ENCODE assay signal across 8 cellular contexts in genomic region chr19:10928563-10929401, GRCh38. TPM values are rescaled to one million over a fixed set of nuclear protein-coding genes. Genes with fewer than 3 reads are reported as not detected.
DNase-seq lines count a peak whose midpoint lies in the region; ATAC-seq and TF ChIP-seq lines count a peak whose summit lies in the region.

TIMM29 (plus strand) TSS chr19:10928811; CDS start chr19:10928823, 12 bp downstream.
YIPF2 (minus strand) TSS chr19:10928639; CDS start chr19:10928410, 229 bp downstream.

- peaks cover 23% of the 10 kb centered on the region for H3K36me3 Mint-ChIP-seq in activated CD4-positive, alpha-beta T cell treated with anti-CD3 and anti-CD28 coated beads, Interleukin-2, amount 10 ng/mL, durations not matched to agents 24 days and 14 days (ENCODE audit: low read depth)

- peak within 1 kb of the TSS; percentile 91 for H3K4me3 ChIP-seq in coronary artery

- peak; percentile 73 for TF ChIP-seq POLR2A in GM19193 (IDR thresholded peaks at IDR 0.05; ENCODE audit: extremely low read depth, insufficient read depth, insufficient read length)

- no peaks in the 10 kb centered on the region for H3K9me3 Mint-ChIP-seq in activated CD4-positive, alpha-beta T cell treated with anti-CD3 and anti-CD28 coated beads, Interleukin-2, amount 10 ng/mL, durations not matched to agents 24 days and 14 days

- H3K4me3 Mint-ChIP-seq in activated CD4-positive, alpha-beta T cell treated with anti-CD3 and anti-CD28 coated beads, Interleukin-2, amount 10 ng/mL, durations not matched to agents 24 days and 14 days = peak within 1 kb of the TSS; percentile 96

- TF ChIP-seq CTCF in coronary artery (IDR thresholded peaks at IDR 0.05) = no peak

- DNase-seq in AML-193 (lab: John Stamatoyannopoulos, UW) (peak; percentile 89), NCI-H526 (lab: John Stamatoyannopoulos, UW) (peak; percentile 94 to 96), coronary artery (ENCODE audit: low spot score) (peak; percentile 98), left colon (peak; percentile 97 to 99)
- peak; percentile 98 for DNase-seq in activated CD4-positive, alpha-beta T cell treated with anti-CD3 and anti-CD28 coated beads, Interleukin-2, amount 10 ng/mL, durations not matched to agents 24 days and 14 days
- peak; percentile 98 for DNase-seq in stimulated activated CD4-positive, alpha-beta T cell treated with anti-CD3 and anti-CD28 coated beads, Interleukin-1b, Interleukin-23, amount 100 ng/mL, for 48 hours

- H3K27ac ChIP-seq in coronary artery = peak within 1 kb of the TSS; percentile 83 to 93

- peaks cover 15% of the 10 kb centered on the region for H3K4me1 Mint-ChIP-seq in activated CD4-positive, alpha-beta T cell treated with anti-CD3 and anti-CD28 coated beads, Interleukin-2, amount 10 ng/mL, durations not matched to agents 24 days and 14 days

- ATAC-seq in HG03457 (IDR thresholded peaks at IDR 0.05; ENCODE audit: unreplicated experiment) (peak; percentile 59), left colon (peak; percentile 92)

- intact Hi-C loops in activated CD4-positive, alpha-beta T cell treated with anti-CD3 and anti-CD28 coated beads, Interleukin-2, amount 10 ng/mL, durations not matched to agents 24 days and 14 days (cut with micrococcal nuclease) = loop anchor here (2.0 kb wide), 2 partner anchors 32 to 56 kb away; partner anchors contain the start of gene SMARCA4
- intact Hi-C loops in left colon (cut with DNase I, micrococcal nuclease) = no loop called here

- H3K27me3 Mint-ChIP-seq in activated CD4-positive, alpha-beta T cell treated with anti-CD3 and anti-CD28 coated beads, Interleukin-2, amount 10 ng/mL, durations not matched to agents 24 days and 14 days = no peaks in the 10 kb centered on the region

- peak within 1 kb of the TSS; percentile 89 for H3K27ac Mint-ChIP-seq in activated CD4-positive, alpha-beta T cell treated with anti-CD3 and anti-CD28 coated beads, Interleukin-2, amount 10 ng/mL, durations not matched to agents 24 days and 14 days

RNA-seq across cellular contexts. Expression of gene TIMM29, which starts in this region (rescaled TPM):
- 18.4 and 19.8 TPM in 2 replicates for total RNA-seq in activated CD4-positive, alpha-beta T cell treated with anti-CD3 and anti-CD28 coated beads, Interleukin-2, amount 10 ng/mL, durations not matched to agents 24 days and 14 days
- total RNA-seq in left colon = 10 to 100 TPM; 23.0 to 24.6 TPM

RNA-seq across cellular contexts. Expression of gene YIPF2, which starts in this region (rescaled TPM):
- total RNA-seq in activated CD4-positive, alpha-beta T cell treated with anti-CD3 and anti-CD28 coated beads, Interleukin-2, amount 10 ng/mL, durations not matched to agents 24 days and 14 days = 21.7 and 23.2 TPM in 2 replicates
- total RNA-seq in left colon = 10 to 100 TPM; 57.8 to 64.8 TPM

Comparison
In these comparisons a context has a peak if more than half of its experiments do, and no peak if none do; other contexts are left out.
1. Peak in every context shown above with its lines: DNase-seq, ATAC-seq, H3K4me3 ChIP-seq and H3K27ac ChIP-seq.